ENCODE assay signal across 19 cellular contexts in the genomic region with DNA sequence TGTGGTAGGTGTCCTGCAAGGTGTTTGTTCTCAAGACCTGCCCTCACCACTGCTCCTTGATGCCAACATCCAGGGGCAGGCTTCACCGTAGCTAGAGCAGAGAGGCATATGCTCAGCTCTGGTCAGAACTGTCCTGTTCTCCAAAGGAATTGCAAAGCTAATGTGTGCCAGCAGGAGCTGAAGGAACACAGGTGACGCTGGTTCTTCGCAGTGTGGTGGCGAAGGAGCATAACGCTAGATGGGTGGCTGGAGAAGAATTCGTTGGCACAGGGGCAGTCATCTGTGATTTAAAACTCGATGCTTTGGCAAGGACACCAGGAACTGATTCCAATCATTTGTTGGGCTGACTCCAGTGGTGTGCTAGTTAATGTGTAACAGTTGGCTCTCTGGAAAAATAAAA. TPM values are rescaled to one million over a fixed set of nuclear protein-coding genes. Genes with fewer than 3 reads are reported as not detected.
DNase-seq lines count a peak whose midpoint lies in the region; ATAC-seq and TF ChIP-seq lines count a peak whose summit lies in the region.
"Had no signal": no experiment of that assay in that cellular context is flagged by ENCODE, and none has a peak within 500 bp of the region (broad histone marks: within the 10 kb centered on the region; RNA-seq: fewer than 3 reads in every experiment).

No MANE protein-coding gene starts in this region.

- TF ChIP-seq POLR2A in right lobe of liver (IDR thresholded peaks at IDR 0.05) = no peak

- no peak overlapping the region for H3K4me3 Mint-ChIP-seq in chondrocyte (ENCODE audit: unreplicated experiment)
- no peak overlapping the region for H3K4me3 Mint-ChIP-seq in activated CD8-positive, alpha-beta T cell treated with anti-CD3 and anti-CD28 coated beads for 36 hours
- H3K4me3 Mint-ChIP-seq: activated CD4-positive, alpha-beta memory T cell treated with anti-CD3 and anti-CD28 coated beads, Interleukin-2, amount 10 ng/mL, durations not matched to agents 7 days and 5 days; activated naive CD8-positive, alpha-beta T cell treated with anti-CD3 and anti-CD28 coated beads, Interleukin-2, amount 10 ng/mL, durations not matched to agents 7 days and 5 days; natural killer cell treated with Interleukin-12 subunit alpha and Interleukin-12 subunit beta and Interleukin-15 and Interleukin-18, amount 100 ng/mL, for 72 hours had no signal

- TF ChIP-seq CTCF in chondrocyte (IDR thresholded peaks at IDR 0.05) (no peak), right lobe of liver (IDR thresholded peaks at IDR 0.05) (no peak)
- TF ChIP-seq CTCF in activated CD8-positive, alpha-beta T cell treated with anti-CD3 and anti-CD28 coated beads for 36 hours (IDR thresholded peaks at IDR 0.05) = no peak

- in situ Hi-C loops in G401 (cut with HindIII; ENCODE audit: low sequenced_read_pairs) = no loop called here

- H3K4me3 ChIP-seq in right lobe of liver = no peak overlapping the region
- H3K4me3 ChIP-seq: lung, SK-N-MC had no signal

- H3K27ac ChIP-seq in right lobe of liver = peak overlapping the region; percentile 49 to 92 (median 91)
- H3K27ac ChIP-seq: foreskin keratinocyte, SK-N-MC had no signal

- no peaks in the 10 kb centered on the region for H3K9me3 Mint-ChIP-seq in chondrocyte (ENCODE audit: low read depth)
- no peaks in the 10 kb centered on the region for H3K9me3 Mint-ChIP-seq in activated CD8-positive, alpha-beta T cell treated with anti-CD3 and anti-CD28 coated beads for 36 hours
- H3K9me3 Mint-ChIP-seq: activated CD4-positive, alpha-beta memory T cell treated with anti-CD3 and anti-CD28 coated beads, Interleukin-2, amount 10 ng/mL, durations not matched to agents 7 days and 5 days; activated naive CD8-positive, alpha-beta T cell treated with anti-CD3 and anti-CD28 coated beads, Interleukin-2, amount 10 ng/mL, durations not matched to agents 7 days and 5 days; natural killer cell treated with Interleukin-12 subunit alpha and Interleukin-12 subunit beta and Interleukin-15 and Interleukin-18, amount 100 ng/mL, for 72 hours had no signal

- peaks cover 0 to 31% (median 16%) of the 10 kb centered on the region in 4 donors for H3K4me1 ChIP-seq in right lobe of liver
- H3K4me1 ChIP-seq: foreskin keratinocyte had no signal

- H3K4me1 Mint-ChIP-seq in chondrocyte (ENCODE audit: low read depth) = peaks cover 6% of the 10 kb centered on the region
- no peaks in the 10 kb centered on the region for H3K4me1 Mint-ChIP-seq in activated CD8-positive, alpha-beta T cell treated with anti-CD3 and anti-CD28 coated beads for 36 hours (ENCODE audit: low read depth)
- H3K4me1 Mint-ChIP-seq: activated CD4-positive, alpha-beta memory T cell treated with anti-CD3 and anti-CD28 coated beads, Interleukin-2, amount 10 ng/mL, durations not matched to agents 7 days and 5 days; activated naive CD8-positive, alpha-beta T cell treated with anti-CD3 and anti-CD28 coated beads, Interleukin-2, amount 10 ng/mL, durations not matched to agents 7 days and 5 days had no signal

- peak; percentile 59 for DNase-seq in G401 (ENCODE audit: low spot score)
- peak; percentile 28 for DNase-seq in chondrocyte (ENCODE audit: low spot score)
- peak in 1 of 3 donors; percentile 74 for DNase-seq in right lobe of liver
- DNase-seq in superior temporal gyrus (ENCODE audit: extremely low spot score) = peak; percentile 17
- no peak for DNase-seq in RKO (ENCODE audit: low spot score)
- no peak for DNase-seq in left ventricle myocardium superior
- no peak for DNase-seq in activated CD8-positive, alpha-beta T cell treated with anti-CD3 and anti-CD28 coated beads for 36 hours
- no peak for DNase-seq in T-helper 1 cell
- DNase-seq: activated CD4-positive, alpha-beta memory T cell treated with anti-CD3 and anti-CD28 coated beads, Interleukin-2, amount 10 ng/mL, durations not matched to agents 7 days and 5 days; activated naive CD8-positive, alpha-beta T cell treated with anti-CD3 and anti-CD28 coated beads, Interleukin-2, amount 10 ng/mL, durations not matched to agents 7 days and 5 days; AML-193; foreskin keratinocyte; NCI-H1694; NCI-H510A; retina had no signal

- ATAC-seq in right lobe of liver (peak; percentile 72 to 77 (median 76)), left ventricle myocardium superior (no peak)
- no peak for ATAC-seq in activated CD8-positive, alpha-beta T cell treated with anti-CD3 and anti-CD28 coated beads for 36 hours
- ATAC-seq: foreskin keratinocyte; HCT116; natural killer cell treated with Interleukin-12 subunit alpha and Interleukin-12 subunit beta and Interleukin-15 and Interleukin-18, amount 100 ng/mL, for 72 hours had no signal

- CTCF ChIA-PET in activated CD8-positive, alpha-beta T cell treated with anti-CD3 and anti-CD28 coated beads for 36 hours (lab: Charles Lee) = no interaction called here

- POLR2A ChIA-PET in activated CD8-positive, alpha-beta T cell treated with anti-CD3 and anti-CD28 coated beads for 36 hours (lab: Charles Lee) = no interaction called here

- no peaks in the 10 kb centered on the region for H3K9me3 ChIP-seq in right lobe of liver

- H3K27me3 Mint-ChIP-seq in chondrocyte (ENCODE audit: low read depth) = peaks cover 19% of the 10 kb centered on the region
- peaks cover 1% of the 10 kb centered on the region for H3K27me3 Mint-ChIP-seq in activated CD8-positive, alpha-beta T cell treated with anti-CD3 and anti-CD28 coated beads for 36 hours
- H3K27me3 Mint-ChIP-seq: natural killer cell treated with Interleukin-12 subunit alpha and Interleukin-12 subunit beta and Interleukin-15 and Interleukin-18, amount 100 ng/mL, for 72 hours had no signal

- H3K27me3 ChIP-seq in right lobe of liver = no peaks in the 10 kb centered on the region

- intact Hi-C loops in right lobe of liver (cut with DNase I) (no loop called here), left ventricle myocardium superior (cut with micrococcal nuclease) (no loop called here)
- intact Hi-C loops in activated CD8-positive, alpha-beta T cell treated with anti-CD3 and anti-CD28 coated beads for 36 hours (cut with micrococcal nuclease) = no loop called here

- H3K36me3 Mint-ChIP-seq in chondrocyte (ENCODE audit: low read depth) = no peaks in the 10 kb centered on the region
- H3K36me3 Mint-ChIP-seq in activated CD8-positive, alpha-beta T cell treated with anti-CD3 and anti-CD28 coated beads for 36 hours (ENCODE audit: low read depth) = no peaks in the 10 kb centered on the region
- H3K36me3 Mint-ChIP-seq: activated naive CD8-positive, alpha-beta T cell treated with anti-CD3 and anti-CD28 coated beads, Interleukin-2, amount 10 ng/mL, durations not matched to agents 7 days and 5 days; natural killer cell treated with Interleukin-12 subunit alpha and Interleukin-12 subunit beta and Interleukin-15 and Interleukin-18, amount 100 ng/mL, for 72 hours had no signal

- no peaks in the 10 kb centered on the region for H3K36me3 ChIP-seq in right lobe of liver

- WGBS in right lobe of liver (ENCODE audit: insufficient coverage, low coverage, low lambda C conversion rate, missing lambda C conversion rate) = 22% methylated on average over 5 of the region's 7 CpGs

- no peak overlapping the region for H3K27ac Mint-ChIP-seq in chondrocyte (ENCODE audit: unreplicated experiment)
- no peak overlapping the region for H3K27ac Mint-ChIP-seq in activated CD8-positive, alpha-beta T cell treated with anti-CD3 and anti-CD28 coated beads for 36 hours
- H3K27ac Mint-ChIP-seq: activated CD4-positive, alpha-beta memory T cell treated with anti-CD3 and anti-CD28 coated beads, Interleukin-2, amount 10 ng/mL, durations not matched to agents 7 days and 5 days; activated naive CD8-positive, alpha-beta T cell treated with anti-CD3 and anti-CD28 coated beads, Interleukin-2, amount 10 ng/mL, durations not matched to agents 7 days and 5 days; natural killer cell treated with Interleukin-12 subunit alpha and Interleukin-12 subunit beta and Interleukin-15 and Interleukin-18, amount 100 ng/mL, for 72 hours had no signal

RNA-seq across cellular contexts. Expression of gene PER2, which starts 11.4 kb away (rescaled TPM):
- 0.86 and 4.3 TPM in 2 replicates for total RNA-seq in G401 (2014; rRNA removed; shearing (Covaris generic))
- total RNA-seq in chondrocyte (2.7 to 3.3 TPM (median 2.9 TPM) in 3 replicates), right lobe of liver (10 to 100 TPM in 1 of 6 experiments, 1 to 10 TPM in 5; 4.5 to 12.5 (median 6.1) TPM), left ventricle myocardium superior (4.5 TPM)
- total RNA-seq in activated CD8-positive, alpha-beta T cell treated with anti-CD3 and anti-CD28 coated beads for 36 hours = 10 to 100 TPM; 17.4 to 17.6 TPM

RNA-seq across cellular contexts. Expression of gene TRAF3IP1, which starts 20.5 kb away (rescaled TPM):
- 11.5 and 20.9 TPM in 2 replicates for total RNA-seq in G401 (2014; rRNA removed; shearing (Covaris generic))
- total RNA-seq in chondrocyte = 15.1 to 21.1 TPM (median 15.8 TPM) in 3 replicates
- 10 to 100 TPM in 2 of 6 experiments, 1 to 10 TPM in 4; 4.6 to 12.0 (median 8.3) TPM for total RNA-seq in right lobe of liver
- 13.8 TPM for total RNA-seq in left ventricle myocardium superior
- total RNA-seq in activated CD8-positive, alpha-beta T cell treated with anti-CD3 and anti-CD28 coated beads for 36 hours = 1 to 10 TPM; 7.1 to 7.9 TPM

RNA-seq across cellular contexts. Expression of gene HES6, which starts 60.0 kb away (rescaled TPM):
- total RNA-seq in G401 (2014; rRNA removed; shearing (Covaris generic)) = 56.0 and 67.5 TPM in 2 replicates
- total RNA-seq in chondrocyte = 16.2 to 33.3 TPM (median 16.5 TPM) in 3 replicates
- total RNA-seq in right lobe of liver = 1 to 10 TPM; 1.7 to 8.3 (median 3.8) TPM
- 2.7 TPM for total RNA-seq in left ventricle myocardium superior
- total RNA-seq in activated CD8-positive, alpha-beta T cell treated with anti-CD3 and anti-CD28 coated beads for 36 hours = 1 to 10 TPM; 5.2 to 5.6 TPM

Comparison
In these comparisons a context has a peak if more than half of its experiments do, and no peak if none do; other contexts are left out.
1. DNase-seq: peak in G401 (single experiment), chondrocyte (single experiment) and superior temporal gyrus (single experiment); none in RKO (single experiment), left ventricle myocardium superior (single experiment), activated CD8-positive, alpha-beta T cell treated with anti-CD3 and anti-CD28 coated beads for 36 hours (single experiment) and T-helper 1 cell (0 of 5).
2. ATAC-seq: peak in right lobe of liver (4 of 4); none in left ventricle myocardium superior (single experiment) and activated CD8-positive, alpha-beta T cell treated with anti-CD3 and anti-CD28 coated beads for 36 hours (single experiment).